In genomic region chr1:238913210-238913609, GRCh38 we compare ENCODE assay signal across 27 cellular contexts.
DNase-seq lines count a peak whose midpoint lies in the region; ATAC-seq, FAIRE-seq and TF ChIP-seq lines count a peak whose summit lies in the region.
"Had no signal": no experiment of that assay in that cellular context is flagged by ENCODE, and none has a peak within 500 bp of the region (broad histone marks: within the 10 kb centered on the region; RNA-seq: fewer than 3 reads in every experiment).

No MANE protein-coding gene starts in this region.

- no peak overlapping the region for H4K91ac ChIP-seq in IMR-90 (ENCODE audit: insufficient read depth, low read depth, low read length)

- no peaks in the 10 kb centered on the region for H3K27me3 Mint-ChIP-seq in activated naive CD4-positive, alpha-beta T cell treated with anti-CD3 and anti-CD28 coated beads, Interleukin-2, amount 50 U/mL, for 24 hours
- no peaks in the 10 kb centered on the region for H3K27me3 Mint-ChIP-seq in activated naive CD4-positive, alpha-beta T cell treated with anti-CD3 and anti-CD28 coated beads for 36 hours (ENCODE audit: low read depth)
- no peaks in the 10 kb centered on the region for H3K27me3 Mint-ChIP-seq in activated T-cell treated with anti-CD3 and anti-CD28 coated beads, Interleukin-2, amount 50 U/mL, for 4 hours (ENCODE audit: low read depth)
- H3K27me3 Mint-ChIP-seq: CD4-positive, alpha-beta memory T cell; CD4-positive, CD25-positive, alpha-beta regulatory T cell; CD8-positive, alpha-beta memory T cell had no signal

- dilution Hi-C loops in IMR-90 (cut with HindIII; ENCODE audit: low sequenced_read_pairs, unreplicated experiment): no loop called here

- DNase-seq in activated naive CD4-positive, alpha-beta T cell treated with anti-CD3 and anti-CD28 coated beads for 36 hours: no peak
- DNase-seq in IMR-90 (no peak), GM19239 (ENCODE audit: insufficient read length, low spot score) (no peak)
- DNase-seq in activated T-cell treated with anti-CD3 and anti-CD28 coated beads, Interleukin-2, amount 50 U/mL, for 4 hours: no peak
- DNase-seq: ACHN; BE2C; C1 segment of cervical spinal cord; CD4-positive, alpha-beta memory T cell; CD4-positive, CD25-positive, alpha-beta regulatory T cell; CD8-positive, alpha-beta memory T cell; COR-L47; DMS 273 treated with DMSO at 0.1 percent for 48 hours; DMS153; DMS53; DMS79; DND-41; EL; GDM1 had no signal

- no peaks in the 10 kb centered on the region for H3K79me1 ChIP-seq in IMR-90 (ENCODE audit: low read depth in 1 of 2, low read length in 2 of 2)

- H2AK5ac ChIP-seq in IMR-90 (ENCODE audit: low read depth, low read length): no peak overlapping the region

- no peak overlapping the region for H3K27ac ChIP-seq in IMR-90 (ENCODE audit: insufficient read depth, low read length)
- H3K27ac ChIP-seq: 22Rv1, BLaER1 had no signal

- no peaks in the 10 kb centered on the region for H3K36me3 Mint-ChIP-seq in activated naive CD4-positive, alpha-beta T cell treated with anti-CD3 and anti-CD28 coated beads, Interleukin-2, amount 50 U/mL, for 24 hours
- H3K36me3 Mint-ChIP-seq in activated naive CD4-positive, alpha-beta T cell treated with anti-CD3 and anti-CD28 coated beads for 36 hours (ENCODE audit: low read depth): no peaks in the 10 kb centered on the region
- H3K36me3 Mint-ChIP-seq in activated T-cell treated with anti-CD3 and anti-CD28 coated beads, Interleukin-2, amount 50 U/mL, for 4 hours (ENCODE audit: insufficient read depth): no peaks in the 10 kb centered on the region
- H3K36me3 Mint-ChIP-seq: CD14-positive monocyte; CD4-positive, alpha-beta memory T cell; CD4-positive, CD25-positive, alpha-beta regulatory T cell; CD8-positive, alpha-beta memory T cell had no signal

- ATAC-seq in IMR-90 (ENCODE audit: low read depth) (no peak), GM21576 (IDR thresholded peaks at IDR 0.05; ENCODE audit: unreplicated experiment) (no peak)
- no peak for ATAC-seq in activated T-cell treated with anti-CD3 and anti-CD28 coated beads, Interleukin-2, amount 50 U/mL, for 4 hours
- ATAC-seq: GM12878 had no signal

- H4K20me1 ChIP-seq in IMR-90 (ENCODE audit: insufficient read depth, low read length): no peaks in the 10 kb centered on the region
- H4K20me1 ChIP-seq: BLaER1 had no signal

- H3K23ac ChIP-seq in IMR-90 (ENCODE audit: low read depth, low read length): no peak overlapping the region

- no TSS peak for BruUV-seq in IMR-90 (replicated peaks; lab: Mats Ljungman, UMichigan)

- peaks cover 11% of the 10 kb centered on the region for H3K9me3 Mint-ChIP-seq in activated naive CD4-positive, alpha-beta T cell treated with anti-CD3 and anti-CD28 coated beads, Interleukin-2, amount 50 U/mL, for 24 hours
- peaks cover 2% of the 10 kb centered on the region for H3K9me3 Mint-ChIP-seq in activated naive CD4-positive, alpha-beta T cell treated with anti-CD3 and anti-CD28 coated beads for 36 hours
- H3K9me3 Mint-ChIP-seq in activated T-cell treated with anti-CD3 and anti-CD28 coated beads, Interleukin-2, amount 50 U/mL, for 4 hours: peaks cover 8% of the 10 kb centered on the region

- H2AFZ ChIP-seq in IMR-90 (replicated peaks; ENCODE audit: low read length, poor library complexity): no peak overlapping the region

- in situ Hi-C loops in IMR-90 (cut with MboI; ENCODE audit: low sequenced_read_pairs): no loop called here

- H3K4me3 Mint-ChIP-seq in activated naive CD4-positive, alpha-beta T cell treated with anti-CD3 and anti-CD28 coated beads, Interleukin-2, amount 50 U/mL, for 24 hours: no peak overlapping the region
- H3K4me3 Mint-ChIP-seq in activated naive CD4-positive, alpha-beta T cell treated with anti-CD3 and anti-CD28 coated beads for 36 hours: no peak overlapping the region
- no peak overlapping the region for H3K4me3 Mint-ChIP-seq in activated T-cell treated with anti-CD3 and anti-CD28 coated beads, Interleukin-2, amount 50 U/mL, for 4 hours
- H3K4me3 Mint-ChIP-seq: CD14-positive monocyte; CD4-positive, alpha-beta memory T cell; CD4-positive, CD25-positive, alpha-beta regulatory T cell; CD8-positive, alpha-beta memory T cell had no signal

- H3K27me3 ChIP-seq in IMR-90 (ENCODE audit: control insufficient read depth, insufficient read depth, low read length): no peaks in the 10 kb centered on the region
- H3K27me3 ChIP-seq: BE2C, BLaER1 had no signal

- H3K9me1 ChIP-seq in IMR-90 (ENCODE audit: insufficient read depth, low read length): no peaks in the 10 kb centered on the region

- H3K27ac Mint-ChIP-seq in activated naive CD4-positive, alpha-beta T cell treated with anti-CD3 and anti-CD28 coated beads, Interleukin-2, amount 50 U/mL, for 24 hours: peak overlapping the region; percentile 43
- H3K27ac Mint-ChIP-seq in activated naive CD4-positive, alpha-beta T cell treated with anti-CD3 and anti-CD28 coated beads for 36 hours: no peak overlapping the region
- H3K27ac Mint-ChIP-seq: CD14-positive monocyte; CD4-positive, alpha-beta memory T cell; CD4-positive, CD25-positive, alpha-beta regulatory T cell; CD8-positive, alpha-beta memory T cell had no signal

- no peaks in the 10 kb centered on the region for H3K4me1 ChIP-seq in IMR-90 (ENCODE audit: control insufficient read depth, insufficient read depth, low read length)
- H3K4me1 ChIP-seq: BE2C, BLaER1 had no signal

- no peaks in the 10 kb centered on the region; the same call in 1 of the 2 replicates for H3K9me3 ChIP-seq in IMR-90 (ENCODE audit: control insufficient read depth, insufficient read depth, low read length)
- H3K9me3 ChIP-seq: BE2C, BLaER1 had no signal

- CTCF ChIA-PET in activated naive CD4-positive, alpha-beta T cell treated with anti-CD3 and anti-CD28 coated beads for 36 hours (lab: Charles Lee): no interaction called here
- CTCF ChIA-PET in IMR-90 (lab: Yijun Ruan, JAX): no interaction called here

- H2BK20ac ChIP-seq in IMR-90 (ENCODE audit: low read depth, low read length): no peak overlapping the region

- TF ChIP-seq RAD21 in IMR-90 (IDR thresholded peaks at IDR 0.05; ENCODE audit: low read length): no peak

- no peak overlapping the region for H2AK9ac ChIP-seq in IMR-90 (replicated peaks; ENCODE audit: low read depth, low read length, poor library complexity)

- TF ChIP-seq POLR2A in IMR-90 (IDR thresholded peaks at IDR 0.05; ENCODE audit: low read depth, low read length): no peak

- H3K4me3 ChIP-seq in IMR-90 (ENCODE audit: insufficient read depth, low read depth, low read length): no peak overlapping the region
- H3K4me3 ChIP-seq: BLaER1, GM12878 had no signal

- peak; percentile 82 for FAIRE-seq in TTC549 (lab: Jason Lieb, UNC)
- FAIRE-seq in GM19239 (lab: Jason Lieb, UNC): no peak
- FAIRE-seq: GM12878, GM12892, GM18507 had no signal

- no peak overlapping the region for H3K56ac ChIP-seq in IMR-90 (ENCODE audit: extremely low read depth, insufficient read depth, low read length)

- no peak overlapping the region for H3K4me2 ChIP-seq in IMR-90 (ENCODE audit: low read depth, low read length)
- H3K4me2 ChIP-seq: BLaER1 had no signal

- H3K14ac ChIP-seq in IMR-90 (replicated peaks; ENCODE audit: low read depth, low read length): no peak overlapping the region

- no peak overlapping the region for H2BK120ac ChIP-seq in IMR-90 (ENCODE audit: low read depth, low read length)

- no peak overlapping the region for H4K5ac ChIP-seq in IMR-90 (ENCODE audit: low read depth, low read length)

- no peaks in the 10 kb centered on the region for H3K4me1 Mint-ChIP-seq in activated naive CD4-positive, alpha-beta T cell treated with anti-CD3 and anti-CD28 coated beads, Interleukin-2, amount 50 U/mL, for 24 hours
- no peaks in the 10 kb centered on the region for H3K4me1 Mint-ChIP-seq in activated naive CD4-positive, alpha-beta T cell treated with anti-CD3 and anti-CD28 coated beads for 36 hours (ENCODE audit: low read depth)
- H3K4me1 Mint-ChIP-seq in activated T-cell treated with anti-CD3 and anti-CD28 coated beads, Interleukin-2, amount 50 U/mL, for 4 hours (ENCODE audit: low read depth): no peaks in the 10 kb centered on the region
- H3K4me1 Mint-ChIP-seq: CD14-positive monocyte; CD4-positive, alpha-beta memory T cell; CD4-positive, CD25-positive, alpha-beta regulatory T cell; CD8-positive, alpha-beta memory T cell had no signal

- H2BK15ac ChIP-seq in IMR-90 (ENCODE audit: low read depth, low read length): no peak overlapping the region

- H2BK5ac ChIP-seq in IMR-90 (ENCODE audit: low read depth, low read length, poor library complexity, severe bottlenecking): no peak overlapping the region

- no peak overlapping the region for H3K4ac ChIP-seq in IMR-90 (ENCODE audit: low read depth, low read length)

- WGBS in IMR-90 (ENCODE audit: extremely low coverage in 2 of 2, insufficient read length in 1 of 2), 2 experiments: no CpG with 5 or more reads among the region's 2 CpGs

- no peak overlapping the region for H3K18ac ChIP-seq in IMR-90 (ENCODE audit: low read depth, low read length)

- TF ChIP-seq CTCF in IMR-90 (conservative IDR thresholded peaks at IDR 0.05; ENCODE audit: low read depth, low read length): no peak

- POLR2A ChIA-PET in IMR-90 (lab: Charles Lee; ENCODE audit: unreplicated experiment): no interaction called here

- H4K8ac ChIP-seq in IMR-90 (ENCODE audit: low read depth in 2 of 2, low read length in 2 of 2): no peak overlapping the region

- no peaks in the 10 kb centered on the region for H3K36me3 ChIP-seq in IMR-90 (ENCODE audit: control insufficient read depth, insufficient read depth, low read length)
- H3K36me3 ChIP-seq: BE2C, BLaER1 had no signal

- no peak overlapping the region for H3K9ac ChIP-seq in IMR-90 (ENCODE audit: low read depth, low read length)
- H3K9ac ChIP-seq: BLaER1 had no signal

- intact Hi-C loops in activated naive CD4-positive, alpha-beta T cell treated with anti-CD3 and anti-CD28 coated beads for 36 hours (cut with micrococcal nuclease): no loop called here
- intact Hi-C loops in IMR-90 (cut with micrococcal nuclease): no loop called here

TF ChIP-seq in IMR-90, 13 proteins besides CTCF, POLR2A, EP300 and RAD21:
- TF ChIP-seq ELK1 (IDR thresholded peaks at IDR 0.05; ENCODE audit: borderline replicate concordance, low read depth, low read length) (no peak), CEBPB (IDR thresholded peaks at IDR 0.05; ENCODE audit: low read depth, low read length) (peak; percentile 53), MAZ (IDR thresholded peaks at IDR 0.05; ENCODE audit: borderline replicate concordance, low read depth, low read length) (no peak), MXI1 (IDR thresholded peaks at IDR 0.05; ENCODE audit: borderline replicate concordance, low read depth, low read length) (no peak)
